ENCODE assay signal across 21 cellular contexts in the genomic region with DNA sequence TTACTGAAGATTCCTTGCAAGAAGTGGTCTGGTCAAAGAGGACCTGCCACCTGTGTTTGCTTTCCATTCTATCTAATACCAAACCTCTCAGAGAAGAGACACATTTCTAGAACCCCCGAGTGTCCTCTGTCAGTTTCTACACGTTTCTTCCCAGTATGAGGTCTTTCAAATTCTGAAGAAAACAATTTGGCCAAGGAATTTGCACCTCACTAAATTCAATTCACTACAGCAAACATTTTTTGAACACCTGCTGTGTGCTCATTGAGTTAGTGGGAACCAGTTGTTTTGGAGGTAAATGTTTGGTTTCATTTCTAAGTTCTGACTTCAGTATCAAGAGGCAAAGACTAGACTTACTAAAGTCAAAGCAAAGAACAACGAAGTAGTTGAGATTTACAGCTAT. TPM values are rescaled to one million over a fixed set of nuclear protein-coding genes. Genes with fewer than 3 reads are reported as not detected.
DNase-seq lines count a peak whose midpoint lies in the region; ATAC-seq and TF ChIP-seq lines count a peak whose summit lies in the region.
"Had no signal": no experiment of that assay in that cellular context is flagged by ENCODE, and none has a peak within 500 bp of the region (broad histone marks: within the 10 kb centered on the region; RNA-seq: fewer than 3 reads in every experiment).

No MANE protein-coding gene starts in this region.

- TF ChIP-seq CTCF in WTC11 (IDR thresholded peaks at IDR 0.05) (no peak), HFFc6 (IDR thresholded peaks at IDR 0.05) (no peak)

- H3K9me3 ChIP-seq in HUES6 (ENCODE audit: control insufficient read depth, insufficient read depth, low read depth, low read length) = no peaks in the 10 kb centered on the region
- H3K9me3 ChIP-seq in iPS-20b (ENCODE audit: insufficient read depth, low read depth, low read length) = no peaks in the 10 kb centered on the region
- H3K9me3 ChIP-seq: MG63 had no signal

- peaks cover 28% of the 10 kb centered on the region for H3K4me1 ChIP-seq in HUES6 (ENCODE audit: control insufficient read depth, insufficient read depth, low read length)
- H3K4me1 ChIP-seq in iPS-20b (ENCODE audit: insufficient read depth, low read length) = peaks cover 13% of the 10 kb centered on the region; the same call in 1 of the 2 replicates

- H3K27ac ChIP-seq in HUES6 (ENCODE audit: low read depth, low read length) (0 out of 2 replicates have a peak overlapping the region, but pooled peaks have one; percentile 44), iPS-20b (ENCODE audit: low read length) (no peak overlapping the region)
- H3K27ac ChIP-seq: GM23248, HL-60 had no signal

- peak; percentile 75 for ATAC-seq in WTC11
- ATAC-seq in GM18873 (IDR thresholded peaks at IDR 0.05; ENCODE audit: low FRiP score, unreplicated experiment) = no peak
- ATAC-seq: PC-3 had no signal

- H3K4me1 Mint-ChIP-seq in WTC11 (peaks cover 27% of the 10 kb centered on the region), HFFc6 (ENCODE audit: low read depth) (peaks cover 21% of the 10 kb centered on the region)

- H3K36me3 Mint-ChIP-seq in WTC11 (peaks cover 9% of the 10 kb centered on the region; the same call in 1 of the 2 replicates), HFFc6 (ENCODE audit: low read depth) (no peaks in the 10 kb centered on the region)
- H3K36me3 Mint-ChIP-seq: IgD-negative memory B cell had no signal

- H3K36me3 ChIP-seq in HUES6 (ENCODE audit: control insufficient read depth, insufficient read depth, low read length) = no peaks in the 10 kb centered on the region
- H3K36me3 ChIP-seq in iPS-20b (ENCODE audit: insufficient read depth, low read depth, low read length) = 0 out of 2 replicates have a peak, but pooled peaks cover 4% of the 10 kb centered on the region
- H3K36me3 ChIP-seq: MG63 had no signal

- DNase-seq in WTC11 (ENCODE audit: low spot score) (no peak), NOMO-1 treated with DMSO at 0.1 percent for 48 hours (lab: John Stamatoyannopoulos, UW; ENCODE audit: unreplicated experiment) (no peak), NOMO-1 treated with dmso at 0.1 percent for 144 hours (lab: John Stamatoyannopoulos, UW; ENCODE audit: unreplicated experiment) (no peak), HFFc6 (no peak)
- DNase-seq: CD4-positive, CD25-positive, alpha-beta regulatory T cell; EL; GF-D8; GM23248; Kasumi-1; MG63; NCI-H1048; NCI-H1417 treated with DMSO at 0.1 percent for 48 hours; NCI-H187; NCI-H510A; PC-3; Right ventricle myocardium superior had no signal

- H3K27ac Mint-ChIP-seq in WTC11 (peak overlapping the region; percentile 87), HFFc6 (no peak overlapping the region)
- H3K27ac Mint-ChIP-seq: CD4-positive, CD25-positive, alpha-beta regulatory T cell; IgD-negative memory B cell had no signal

- H3K9me3 Mint-ChIP-seq in WTC11 (no peaks in the 10 kb centered on the region), HFFc6 (no peaks in the 10 kb centered on the region)
- H3K9me3 Mint-ChIP-seq: CD4-positive, CD25-positive, alpha-beta regulatory T cell had no signal

- peaks cover 96% of the 10 kb centered on the region for H3K27me3 Mint-ChIP-seq in WTC11 (ENCODE audit: low read depth)
- H3K27me3 Mint-ChIP-seq in HFFc6 (ENCODE audit: insufficient read depth) = peaks cover 8% of the 10 kb centered on the region
- H3K27me3 Mint-ChIP-seq: CD4-positive, CD25-positive, alpha-beta regulatory T cell; IgD-negative memory B cell had no signal

- H3K9ac ChIP-seq in HUES6 (ENCODE audit: low read length) (peak overlapping the region; percentile 28), iPS-20b (ENCODE audit: low read depth, low read length) (no peak overlapping the region)
- H3K9ac ChIP-seq: GM23248 had no signal

- peak overlapping the region; percentile 16 for H3K4me3 ChIP-seq in HUES6 (ENCODE audit: low read depth, low read length)
- H3K4me3 ChIP-seq in iPS-20b (ENCODE audit: low read length) = peak overlapping the region; percentile 45
- H3K4me3 ChIP-seq: GM23248, MG63 had no signal

- H3K4me3 Mint-ChIP-seq in WTC11 (peak overlapping the region; percentile 32), HFFc6 (no peak overlapping the region)
- H3K4me3 Mint-ChIP-seq: CD4-positive, CD25-positive, alpha-beta regulatory T cell; IgD-negative memory B cell had no signal

- peaks cover 18% of the 10 kb centered on the region; the same call in 1 of the 2 replicates for H3K27me3 ChIP-seq in HUES6 (ENCODE audit: control insufficient read depth, insufficient read depth, low read length)
- H3K27me3 ChIP-seq in iPS-20b (ENCODE audit: insufficient read depth, low read length) = peaks cover 67% of the 10 kb centered on the region
- H3K27me3 ChIP-seq: MG63 had no signal

- POLR2A ChIA-PET in WTC11 (lab: Charles Lee) = no interaction called here

- CTCF ChIA-PET in WTC11 (lab: Charles Lee) = interaction anchor here (1.1 kb wide), 1 partner anchor 21 kb away, joined by 3 read pairs; no protein-coding TSS in a partner anchor

TF ChIP-seq in WTC11, 78 proteins besides CTCF, POLR2A, EP300 and RAD21:
- TF ChIP-seq TEAD1 (CRISPR knock-in tag; IDR thresholded peaks at IDR 0.05) (peak; percentile 77), ZNF423 (CRISPR knock-in tag; IDR thresholded peaks at IDR 0.05) (0 out of 2 replicates have a peak, but pooled peaks have one; percentile 7)
- TF ChIP-seq, protein P1, sequence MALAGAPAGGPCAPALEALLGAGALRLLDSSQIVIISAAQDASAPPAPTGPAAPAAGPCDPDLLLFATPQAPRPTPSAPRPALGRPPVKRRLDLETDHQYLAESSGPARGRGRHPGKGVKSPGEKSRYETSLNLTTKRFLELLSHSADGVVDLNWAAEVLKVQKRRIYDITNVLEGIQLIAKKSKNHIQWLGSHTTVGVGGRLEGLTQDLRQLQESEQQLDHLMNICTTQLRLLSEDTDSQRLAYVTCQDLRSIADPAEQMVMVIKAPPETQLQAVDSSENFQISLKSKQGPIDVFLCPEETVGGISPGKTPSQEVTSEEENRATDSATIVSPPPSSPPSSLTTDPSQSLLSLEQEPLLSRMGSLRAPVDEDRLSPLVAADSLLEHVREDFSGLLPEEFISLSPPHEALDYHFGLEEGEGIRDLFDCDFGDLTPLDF (CRISPR knock-in tag; IDR thresholded peaks at IDR 0.05) = no peak

RNA-seq across cellular contexts. Expression of a gene that starts 19.4 kb away (rescaled TPM):
- total RNA-seq in WTC11 (2021) = 10.4 to 16.4 TPM (median 14.2 TPM) in 3 replicates
- under 1 TPM in 3 of 6 experiments, not detected in 3; 0.15 to 0.31 (median 0.26) TPM for total RNA-seq in HFFc6 (2021; fragmentation: NEBNext Ultra II Directional; extraction: Animal tissue kit (Norgen Biotek cat#: 25700))
- total RNA-seq: GM23248, Right ventricle myocardium superior had no signal

RNA-seq across cellular contexts. Expression of a gene that starts 40.6 kb away (rescaled TPM):
- total RNA-seq in WTC11 (2021) = 34.2 to 38.4 TPM (median 34.8 TPM) in 3 replicates
- total RNA-seq in HFFc6 (2021; fragmentation: NEBNext Ultra II Directional; extraction: Animal tissue kit (Norgen Biotek cat#: 25700)) = 10 to 100 TPM; 22.9 to 31.4 (median 29.7) TPM
